ENCODE assay signal across 16 cellular contexts in the genomic region with DNA sequence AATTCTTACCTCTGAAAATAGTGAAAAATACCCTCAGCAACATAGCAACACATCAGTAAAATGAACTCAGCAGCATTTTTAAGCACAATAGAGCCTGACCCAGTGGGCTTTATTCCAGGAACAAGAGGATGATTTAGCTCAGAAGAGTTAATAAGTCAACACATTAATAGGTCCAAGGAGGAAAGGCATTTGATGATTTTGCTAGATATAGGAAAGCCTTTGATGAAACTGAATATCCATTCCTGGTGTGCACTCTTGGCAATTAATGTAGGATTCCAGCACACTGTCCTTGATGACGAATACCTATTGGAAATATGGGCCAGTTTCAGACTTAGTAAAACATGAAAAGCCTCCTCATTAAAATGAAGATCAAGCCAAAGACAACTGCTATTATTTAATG. TPM values are rescaled to one million over a fixed set of nuclear protein-coding genes. Genes with fewer than 3 reads are reported as not detected.
DNase-seq lines count a peak whose midpoint lies in the region; ATAC-seq and TF ChIP-seq lines count a peak whose summit lies in the region.
"Had no signal": no experiment of that assay in that cellular context is flagged by ENCODE, and none has a peak within 500 bp of the region (broad histone marks: within the 10 kb centered on the region; RNA-seq: fewer than 3 reads in every experiment).

No MANE protein-coding gene starts in this region.

- no peaks in the 10 kb centered on the region for H3K9me2 ChIP-seq in PC-3 (replicated peaks; ENCODE audit: low read length)

- no peak overlapping the region for H3K4me2 ChIP-seq in PC-3 (ENCODE audit: low read length)

- no TSS peak for BruUV-seq in PC-3 (replicated peaks; lab: Mats Ljungman, UMichigan)

- POLR2A ChIA-PET in CD8-positive, alpha-beta memory T cell (lab: Charles Lee) = no interaction called here
- POLR2A ChIA-PET in PC-3 (lab: Charles Lee; ENCODE audit: unreplicated experiment) = no interaction called here

- WGBS in tibial nerve, 2 donors = 54 to 59% methylated on average over 1 of the region's 1 CpG

- no peaks in the 10 kb centered on the region for H3K27me3 Mint-ChIP-seq in CD8-positive, alpha-beta memory T cell

- H3K27ac ChIP-seq in CD8-positive, alpha-beta memory T cell (ENCODE audit: low read depth, low read length) = no peak overlapping the region
- H3K27ac ChIP-seq in PC-3 (ENCODE audit: low read length) (no peak overlapping the region), tibial nerve (peak overlapping the region in 3 of 4 donors; percentile 4 to 97 (median 90))
- H3K27ac ChIP-seq: GM23248 had no signal

- H3K27ac Mint-ChIP-seq in CD8-positive, alpha-beta memory T cell = peak overlapping the region in 6 of 8 donors; percentile 50 to 91 (median 76)
- H3K27ac Mint-ChIP-seq: IgD-negative memory B cell had no signal

- no peak overlapping the region for H3K9ac ChIP-seq in PC-3 (ENCODE audit: low read length)
- H3K9ac ChIP-seq: BLaER1 treated with 17β-estradiol and CSF1 and Interleukin-3, amounts not matched to agents 10 nM and 100 nM; GM23248 had no signal

- H3K9me3 Mint-ChIP-seq in CD8-positive, alpha-beta memory T cell = no peaks in the 10 kb centered on the region
- H3K9me3 Mint-ChIP-seq: CD4-positive, CD25-positive, alpha-beta regulatory T cell; IgD-negative memory B cell had no signal

- TF ChIP-seq EP300 in tibial nerve (IDR thresholded peaks at IDR 0.05) = no peak

- peaks cover 5% of the 10 kb centered on the region for H3F3A ChIP-seq in PC-3 (ENCODE audit: low read length, unreplicated experiment)

- H3K4me1 ChIP-seq in CD8-positive, alpha-beta memory T cell (ENCODE audit: insufficient read depth, low read length) = peaks cover 33% of the 10 kb centered on the region
- H3K4me1 ChIP-seq in PC-3 (ENCODE audit: insufficient read depth, low read length) (no peaks in the 10 kb centered on the region), tibial nerve (peaks cover 0 to 76% (median 26%) of the 10 kb centered on the region in 4 donors)

- H3K4me1 Mint-ChIP-seq in CD8-positive, alpha-beta memory T cell = peaks cover 47 to 79% (median 67%) of the 10 kb centered on the region in 3 donors

- CTCF ChIA-PET in CD8-positive, alpha-beta memory T cell (lab: Charles Lee) = interaction anchor here (1.2 kb wide), 1 partner anchor 31 kb away, joined by 4 read pairs; no protein-coding TSS in a partner anchor
- CTCF ChIA-PET in PC-3 (lab: Charles Lee) = no interaction called here

- no peak for DNase-seq in CD8-positive, alpha-beta memory T cell
- peak; percentile 14 for DNase-seq in PC-3
- DNase-seq in kidney epithelial cell (ENCODE audit: low read depth) = peak; percentile 23
- no peak for DNase-seq in tibial nerve (ENCODE audit: low spot score in 2 of 2)
- DNase-seq in HK-2 (ENCODE audit: unreplicated experiment) = no peak
- no peak for DNase-seq in NCI-H2171 treated with DMSO at 0.1 percent for 48 hours (lab: John Stamatoyannopoulos, UW)
- DNase-seq in OCI-M1 (lab: John Stamatoyannopoulos, UW) = no peak
- DNase-seq: 8988T; CD4-positive, CD25-positive, alpha-beta regulatory T cell; DMS79; GM23248 had no signal

- no peaks in the 10 kb centered on the region for H3K9me3 ChIP-seq in CD8-positive, alpha-beta memory T cell (ENCODE audit: low read length)
- H3K9me3 ChIP-seq in PC-3 (ENCODE audit: low read length) (no peaks in the 10 kb centered on the region), tibial nerve (no peaks in the 10 kb centered on the region)
- H3K9me3 ChIP-seq: BLaER1 treated with 17β-estradiol and CSF1 and Interleukin-3, amounts not matched to agents 10 nM and 100 nM had no signal

- H3K36me3 Mint-ChIP-seq in CD8-positive, alpha-beta memory T cell = peaks cover 0 to 2% (median 0%) of the 10 kb centered on the region in 3 donors
- H3K36me3 Mint-ChIP-seq: CD4-positive, CD25-positive, alpha-beta regulatory T cell; IgD-negative memory B cell had no signal

- no peak for TF ChIP-seq CTCF in PC-3 (conservative IDR thresholded peaks at IDR 0.05; ENCODE audit: low read depth, low read length)
- no peak for TF ChIP-seq CTCF in kidney epithelial cell (IDR thresholded peaks at IDR 0.05; ENCODE audit: insufficient read depth, low read length, poor library complexity, severe bottlenecking)
- no peak for TF ChIP-seq CTCF in tibial nerve (IDR thresholded peaks at IDR 0.05)

- H3K4me3 Mint-ChIP-seq in CD8-positive, alpha-beta memory T cell = no peak overlapping the region

- H2AFZ ChIP-seq in PC-3 (ENCODE audit: low read length) = no peak overlapping the region
- H2AFZ ChIP-seq: GM23248 had no signal

- no peak for TF ChIP-seq POLR2A in tibial nerve (IDR thresholded peaks at IDR 0.05)

- no peak overlapping the region for H3K4me3 ChIP-seq in CD8-positive, alpha-beta memory T cell (ENCODE audit: low read length)
- H3K4me3 ChIP-seq in PC-3 (ENCODE audit: low read length) (no peak overlapping the region), kidney epithelial cell (ENCODE audit: low read depth, low read length) (no peak overlapping the region), tibial nerve (no peak overlapping the region)
- H3K4me3 ChIP-seq: BLaER1 treated with 17β-estradiol and CSF1 and Interleukin-3, amounts not matched to agents 10 nM and 100 nM; GM12878; GM23248 had no signal

- no peak for ATAC-seq in PC-3
- ATAC-seq: GM12878, HCT116 had no signal

- intact Hi-C loops in PC-3 (cut with micrococcal nuclease) = loop anchor here (10.0 kb wide), 1 partner anchor 120 kb away; no protein-coding TSS in a partner anchor

- no peaks in the 10 kb centered on the region for H3K27me3 ChIP-seq in CD8-positive, alpha-beta memory T cell (ENCODE audit: insufficient read depth, low read length, poor library complexity, severe bottlenecking)
- H3K27me3 ChIP-seq in PC-3 (ENCODE audit: low read length) (peaks cover 12% of the 10 kb centered on the region), kidney epithelial cell (ENCODE audit: control insufficient read depth, insufficient read depth, low read length) (peaks cover 32% of the 10 kb centered on the region), tibial nerve (peaks cover 0 to 14% of the 10 kb centered on the region in 2 donors)

- H3K36me3 ChIP-seq in CD8-positive, alpha-beta memory T cell (ENCODE audit: insufficient read depth, low read length) = no peaks in the 10 kb centered on the region
- H3K36me3 ChIP-seq in PC-3 (ENCODE audit: low read depth, low read length) (no peaks in the 10 kb centered on the region), kidney epithelial cell (ENCODE audit: control insufficient read depth, insufficient read depth, low read length) (no peaks in the 10 kb centered on the region), tibial nerve (no peaks in the 10 kb centered on the region)
- H3K36me3 ChIP-seq: BLaER1 treated with 17β-estradiol and CSF1 and Interleukin-3, amounts not matched to agents 10 nM and 100 nM had no signal

- no peaks in the 10 kb centered on the region for H3K79me2 ChIP-seq in PC-3 (ENCODE audit: low read length)

- H4K20me1 ChIP-seq in PC-3 (ENCODE audit: low read length) = no peaks in the 10 kb centered on the region

RNA-seq across cellular contexts. Expression of a gene that starts 42.5 kb away (rescaled TPM):
- 1 to 10 TPM; 1.8 to 2.1 TPM for total RNA-seq in CD8-positive, alpha-beta memory T cell
- polyA plus RNA-seq in CD8-positive, alpha-beta memory T cell = 8.5 TPM
- total RNA-seq in PC-3 (2014; rRNA removed) (not detected in 2 replicates), kidney epithelial cell (2.1 and 3.6 TPM in 2 replicates), tibial nerve (10 to 100 TPM in 3 of 4 donors, 1 to 10 TPM in 1; 7.5 to 39.0 (median 13.1) TPM)
- total RNA-seq: HT1080 had no signal
- polyA plus RNA-seq: GM23248 had no signal

Comparison
In these comparisons a context has a peak if more than half of its experiments do, and no peak if none do; other contexts are left out.
1. DNase-seq: peak in PC-3 (single experiment) and kidney epithelial cell (single experiment); none in CD8-positive, alpha-beta memory T cell (0 of 5), tibial nerve (0 of 2), HK-2 (single experiment), NCI-H2171 treated with DMSO at 0.1 percent for 48 hours (single experiment) and OCI-M1 (single experiment).
2. H3K27ac ChIP-seq: peak in tibial nerve (3 of 4); none in CD8-positive, alpha-beta memory T cell (single experiment) and PC-3 (single experiment).